17 cellular contexts compared by ENCODE assay signal in the genomic region with DNA sequence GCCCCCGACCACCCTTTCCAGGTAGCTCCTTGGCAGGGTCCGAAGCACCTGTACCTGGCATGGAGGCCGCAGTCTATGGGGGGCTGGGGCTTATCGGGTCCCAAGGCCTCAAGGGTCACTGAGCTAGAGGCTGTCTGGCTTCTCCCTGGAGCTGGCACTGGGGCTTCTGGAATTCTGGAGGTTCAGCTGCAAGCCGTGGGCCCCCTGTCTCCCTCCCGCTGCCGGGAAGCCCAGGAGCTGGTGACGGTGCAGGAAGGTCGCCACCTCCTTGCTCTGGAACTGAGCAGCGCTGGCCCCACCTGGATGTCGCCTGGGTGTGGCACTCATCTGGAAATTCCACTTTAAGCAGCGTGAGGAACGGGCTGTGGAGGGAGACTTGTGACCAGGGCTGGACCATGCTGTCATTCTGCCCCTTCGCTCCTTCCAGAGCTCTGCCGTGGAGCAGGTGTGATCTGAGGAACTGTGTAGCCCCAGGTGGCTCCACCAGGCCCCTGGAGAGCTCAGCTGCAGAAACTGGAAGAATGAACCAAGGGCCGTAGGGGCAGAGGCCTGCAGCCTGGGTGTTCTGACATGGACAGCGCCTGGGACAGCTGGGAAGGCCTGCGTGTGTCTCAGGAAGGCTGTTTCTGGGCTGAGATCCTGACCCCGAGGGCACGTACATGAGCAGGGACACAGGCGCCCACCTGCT.
"Had no signal": no experiment of that assay in that cellular context is flagged by ENCODE, and none has a peak within 500 bp of the region (broad histone marks: within the 10 kb centered on the region; RNA-seq: fewer than 3 reads in every experiment).

No MANE protein-coding gene starts in this region.

- H3K4me1 Mint-ChIP-seq: naive thymus-derived CD4-positive, alpha-beta T cell had no signal

- H3K36me3 ChIP-seq: heart left ventricle, neutrophil, right atrium auricular region, suprapubic skin, tibial artery, upper lobe of left lung, uterus had no signal

- ATAC-seq: heart left ventricle had no signal

- H3K4me3 ChIP-seq: coronary artery, heart left ventricle, right atrium auricular region, suprapubic skin, tibial artery, upper lobe of left lung, uterus had no signal

- H3K27ac Mint-ChIP-seq: naive thymus-derived CD4-positive, alpha-beta T cell; nephron progenitor cell had no signal

- H3K27me3 ChIP-seq: neutrophil, right atrium auricular region, upper lobe of left lung, uterus had no signal

- DNase-seq: effector CD8-positive, alpha-beta T cell; heart left ventricle; hippocampal formation; kidney glomerular epithelial cell; mesendoderm; naive thymus-derived CD4-positive, alpha-beta T cell; nephron progenitor cell; small intestine; stimulated activated CD4-positive, alpha-beta T cell treated with anti-CD3 and anti-CD28 coated beads, Interleukin-12 subunit alpha, Interleukin-12 subunit beta, amount 100 ng/mL, for 4 hours; stimulated activated naive CD4-positive, alpha-beta T cell; upper lobe of left lung; uterus had no signal

- H3K27ac ChIP-seq: coronary artery, heart left ventricle, neutrophil, right atrium auricular region, suprapubic skin, tibial artery, upper lobe of left lung, uterus had no signal

- H3K4me3 Mint-ChIP-seq: naive thymus-derived CD4-positive, alpha-beta T cell; nephron progenitor cell had no signal

- H3K9me3 ChIP-seq: neutrophil, suprapubic skin, uterus had no signal

- H3K4me1 ChIP-seq: heart left ventricle, right atrium auricular region, suprapubic skin, tibial artery, upper lobe of left lung, uterus had no signal
